6 cellular contexts compared by ENCODE assay signal in the genomic region with DNA sequence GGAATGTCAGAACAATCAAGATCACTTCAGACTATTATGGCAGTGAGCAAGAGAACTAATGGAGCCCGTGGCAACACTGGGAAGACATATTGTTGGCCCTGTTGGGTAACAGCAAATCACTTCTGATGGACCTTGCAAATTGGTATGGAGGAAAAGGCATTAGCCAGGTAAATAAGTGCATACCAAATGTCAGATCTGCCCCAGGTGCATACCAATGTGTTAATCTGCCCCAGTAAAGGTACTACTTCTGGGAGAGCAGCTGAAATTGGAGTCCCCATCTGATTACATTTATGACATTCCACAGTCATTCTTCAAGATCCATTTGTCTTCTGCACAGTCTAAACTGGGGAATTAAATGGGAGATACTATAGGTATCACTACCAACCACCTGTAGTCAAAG.
"Had no signal": no experiment of that assay in that cellular context is flagged by ENCODE, and none has a peak within 500 bp of the region (broad histone marks: within the 10 kb centered on the region; RNA-seq: fewer than 3 reads in every experiment).

No MANE protein-coding gene starts in this region.

- H3K27ac ChIP-seq: GM23248 had no signal

- ATAC-seq: K562 had no signal

- DNase-seq: GM23248, GOT3, HCEC 1CT, IMR-90, KG1 had no signal
